In genomic region chr12:23493690-23494101, GRCh38 we compare ENCODE assay signal across 16 cellular contexts.
DNase-seq lines count a peak whose midpoint lies in the region; ATAC-seq lines count a peak whose summit lies in the region.
"Had no signal": no experiment of that assay in that cellular context is flagged by ENCODE, and none has a peak within 500 bp of the region (broad histone marks: within the 10 kb centered on the region; RNA-seq: fewer than 3 reads in every experiment).

No MANE protein-coding gene starts in this region.

- 67% methylated on average over 1 of the region's 1 CpG for WGBS in mesenchymal stem cell

- no peak overlapping the region for H3K4me3 ChIP-seq in mesenchymal stem cell (ENCODE audit: insufficient read depth in 1 of 2, low read depth in 1 of 2, low read length in 2 of 2)

- peaks cover 10% of the 10 kb centered on the region for H3K9me3 ChIP-seq in mesenchymal stem cell (ENCODE audit: control insufficient read depth, low read length)

- no peak overlapping the region for H3K23ac ChIP-seq in mesenchymal stem cell (ENCODE audit: low read length in 2 of 2)

- H2BK15ac ChIP-seq in mesenchymal stem cell (ENCODE audit: low read depth, poor library complexity, severe bottlenecking), result no peak overlapping the region

- H2BK5ac ChIP-seq in mesenchymal stem cell (ENCODE audit: low read depth, low read length, poor library complexity, severe bottlenecking), result no peak overlapping the region

- H4K91ac ChIP-seq in mesenchymal stem cell (ENCODE audit: low read length), result peak overlapping the region; percentile 61

- H3K18ac ChIP-seq in mesenchymal stem cell (ENCODE audit: low read depth in 1 of 2, low read length in 2 of 2), result no peak overlapping the region

- H2BK12ac ChIP-seq in mesenchymal stem cell (ENCODE audit: low read length in 2 of 2), result no peak overlapping the region

- no peak overlapping the region for H3K4ac ChIP-seq in mesenchymal stem cell (ENCODE audit: low read depth in 1 of 2, low read length in 2 of 2)

- DNase-seq in NCI-H2171 treated with DMSO at 0.1 percent for 48 hours (lab: John Stamatoyannopoulos, UW) (peak; percentile 13), NCI-H2171 (lab: John Stamatoyannopoulos, UW) (no peak), astrocyte of the hippocampus (ENCODE audit: low read depth, low spot score) (peak; percentile 42), mesenchymal stem cell (no peak), cerebellar cortex (ENCODE audit: low spot score) (no peak)
- DNase-seq: GOT3, HCEC 1CT, KG1, NCI-H1092 treated with DMSO at 0.1 percent for 48 hours, NCI-H1436 treated with DMSO at 0.1 percent for 48 hours, NCI-H1930, NCI-H524 treated with DMSO at 0.1 percent for 48 hours, OCI-M1, Right ventricle myocardium superior had no signal

- no peak overlapping the region for H3K9ac ChIP-seq in mesenchymal stem cell (ENCODE audit: low read length)

- no peak overlapping the region for H2AK5ac ChIP-seq in mesenchymal stem cell (ENCODE audit: low read length, severe bottlenecking)

- H3K79me1 ChIP-seq in mesenchymal stem cell (replicated peaks; ENCODE audit: low read length, poor library complexity, severe bottlenecking), result no peaks in the 10 kb centered on the region

- no peak overlapping the region for H3K14ac ChIP-seq in mesenchymal stem cell (ENCODE audit: low read length in 2 of 2)

- no peaks in the 10 kb centered on the region for H3K36me3 ChIP-seq in mesenchymal stem cell (ENCODE audit: control insufficient read depth in 1 of 2, insufficient read depth in 2 of 2, low read depth in 1 of 2, low read length in 2 of 2)

- H3K4me2 ChIP-seq in mesenchymal stem cell (ENCODE audit: low read length, poor library complexity, severe bottlenecking), result no peak overlapping the region

- no peak overlapping the region for H2AFZ ChIP-seq in mesenchymal stem cell (ENCODE audit: low read depth, low read length)

- H3K4me1 ChIP-seq in mesenchymal stem cell (ENCODE audit: control insufficient read depth, insufficient read depth, low read depth, low read length), result no peaks in the 10 kb centered on the region

- H4K8ac ChIP-seq in mesenchymal stem cell (ENCODE audit: low read length), result no peak overlapping the region

- ATAC-seq in GM18520 (IDR thresholded peaks at IDR 0.05; ENCODE audit: unreplicated experiment) (no peak), GM21619 (IDR thresholded peaks at IDR 0.05; ENCODE audit: unreplicated experiment) (no peak)

- no peak overlapping the region for H3K27ac ChIP-seq in mesenchymal stem cell (ENCODE audit: low read length, poor library complexity, severe bottlenecking)

- peak overlapping the region; percentile 19 for H2BK120ac ChIP-seq in mesenchymal stem cell (ENCODE audit: low read depth, low read length)

- no peaks in the 10 kb centered on the region for H3K27me3 ChIP-seq in mesenchymal stem cell (ENCODE audit: control insufficient read depth in 1 of 2, insufficient read depth in 1 of 2, low read length in 2 of 2)

Comparison
In these comparisons a context has a peak if more than half of its experiments do, and no peak if none do; other contexts are left out.
1. DNase-seq: peak in NCI-H2171 treated with DMSO at 0.1 percent for 48 hours (single experiment) and astrocyte of the hippocampus (single experiment); none in NCI-H2171 (single experiment), mesenchymal stem cell (single experiment) and cerebellar cortex (single experiment).